Comparison of ENCODE assay signal across 11 cellular contexts in genomic region chr18:63216911-63217311, GRCh38.
DNase-seq lines count a peak whose midpoint lies in the region; ATAC-seq lines count a peak whose summit lies in the region.
"Had no signal": no experiment of that assay in that cellular context is flagged by ENCODE, and none has a peak within 500 bp of the region (broad histone marks: within the 10 kb centered on the region; RNA-seq: fewer than 3 reads in every experiment).

No MANE protein-coding gene starts in this region.

- H3K27ac Mint-ChIP-seq in activated T-cell treated with anti-CD3 and anti-CD28 coated beads, Interleukin-2, amount 50 U/mL, for 24 hours, result peak overlapping the region; percentile 100
- peak overlapping the region; percentile 98 for H3K27ac Mint-ChIP-seq in activated naive CD4-positive, alpha-beta T cell treated with anti-CD3 and anti-CD28 coated beads, Interleukin-2, amount 50 U/mL, for 24 hours
- H3K27ac Mint-ChIP-seq: neural progenitor cell had no signal

- H3K4me3 Mint-ChIP-seq in activated T-cell treated with anti-CD3 and anti-CD28 coated beads, Interleukin-2, amount 50 U/mL, for 24 hours, result peak overlapping the region; percentile 60
- peak overlapping the region; percentile 84 for H3K4me3 Mint-ChIP-seq in activated naive CD4-positive, alpha-beta T cell treated with anti-CD3 and anti-CD28 coated beads, Interleukin-2, amount 50 U/mL, for 24 hours
- H3K4me3 Mint-ChIP-seq: neural progenitor cell had no signal

- peaks cover 14% of the 10 kb centered on the region for H3K9me3 Mint-ChIP-seq in activated T-cell treated with anti-CD3 and anti-CD28 coated beads, Interleukin-2, amount 50 U/mL, for 24 hours
- H3K9me3 Mint-ChIP-seq in activated naive CD4-positive, alpha-beta T cell treated with anti-CD3 and anti-CD28 coated beads, Interleukin-2, amount 50 U/mL, for 24 hours, result peaks cover 22% of the 10 kb centered on the region

- ATAC-seq in HG03097 (IDR thresholded peaks at IDR 0.05; ENCODE audit: low FRiP score, unreplicated experiment), result peak; percentile 56
- ATAC-seq: gastroesophageal sphincter had no signal

- no peaks in the 10 kb centered on the region for H3K27me3 Mint-ChIP-seq in activated T-cell treated with anti-CD3 and anti-CD28 coated beads, Interleukin-2, amount 50 U/mL, for 24 hours
- H3K27me3 Mint-ChIP-seq in activated naive CD4-positive, alpha-beta T cell treated with anti-CD3 and anti-CD28 coated beads, Interleukin-2, amount 50 U/mL, for 24 hours, result no peaks in the 10 kb centered on the region

- DNase-seq in activated T-cell treated with anti-CD3 and anti-CD28 coated beads, Interleukin-2, amount 50 U/mL, for 24 hours, result no peak
- no peak for DNase-seq in activated T-cell treated with anti-CD3 and anti-CD28 coated beads, Interleukin-2, amount 50 U/mL, for 1 hour
- DNase-seq in HuH-7.5 (ENCODE audit: low spot score) (no peak), iPS-NIHi7 (ENCODE audit: extremely low spot score) (no peak), ureter (ENCODE audit: low spot score) (no peak)
- DNase-seq: SHP77 treated with DMSO at 0.1 percent for 48 hours had no signal

- H3K27ac ChIP-seq in temporal lobe (ENCODE audit: low read depth, low read length), result peak overlapping the region; percentile 39
- H3K27ac ChIP-seq: neural progenitor cell had no signal

- peaks cover 62% of the 10 kb centered on the region for H3K36me3 Mint-ChIP-seq in activated T-cell treated with anti-CD3 and anti-CD28 coated beads, Interleukin-2, amount 50 U/mL, for 24 hours (ENCODE audit: low read depth)
- peaks cover 39% of the 10 kb centered on the region for H3K36me3 Mint-ChIP-seq in activated naive CD4-positive, alpha-beta T cell treated with anti-CD3 and anti-CD28 coated beads, Interleukin-2, amount 50 U/mL, for 24 hours
- H3K36me3 Mint-ChIP-seq: neural progenitor cell had no signal

- H3K4me1 Mint-ChIP-seq in activated T-cell treated with anti-CD3 and anti-CD28 coated beads, Interleukin-2, amount 50 U/mL, for 24 hours (ENCODE audit: low read depth), result peaks cover 95% of the 10 kb centered on the region
- peaks cover 94% of the 10 kb centered on the region for H3K4me1 Mint-ChIP-seq in activated naive CD4-positive, alpha-beta T cell treated with anti-CD3 and anti-CD28 coated beads, Interleukin-2, amount 50 U/mL, for 24 hours
